23 cellular contexts compared by ENCODE assay signal in the genomic region with DNA sequence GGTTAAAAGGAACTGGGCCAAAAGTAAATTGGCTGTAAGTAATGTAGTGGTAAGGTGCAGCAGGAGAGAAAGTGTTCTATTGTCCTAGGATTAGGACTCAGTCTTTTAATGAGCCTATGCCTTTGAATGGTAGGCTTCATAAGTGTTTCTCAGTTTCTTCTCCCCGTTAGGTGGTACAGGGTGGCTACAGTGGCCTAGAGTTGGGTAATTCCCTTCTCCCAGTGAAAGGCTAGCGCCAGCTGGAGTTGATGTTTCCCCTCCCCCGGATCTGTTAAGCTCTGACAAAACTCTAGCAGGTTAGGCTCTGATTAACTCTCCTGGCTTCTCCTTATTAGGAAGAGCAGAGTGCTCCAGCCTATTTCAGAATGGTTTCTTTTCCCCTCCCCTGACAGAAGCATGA.
"Had no signal": no experiment of that assay in that cellular context is flagged by ENCODE, and none has a peak within 500 bp of the region (broad histone marks: within the 10 kb centered on the region; RNA-seq: fewer than 3 reads in every experiment).

No MANE protein-coding gene starts in this region.

- H3K36me3 ChIP-seq: left lung, neutrophil, ovary, prostate gland, right lobe of liver, vagina had no signal

- DNase-seq: activated CD4-positive, alpha-beta memory T cell treated with anti-CD3 and anti-CD28 coated beads, Interleukin-2, amount 10 ng/mL, durations not matched to agents 7 days and 5 days; activated CD4-positive, alpha-beta T cell treated with anti-CD3 and anti-CD28 coated beads, Interleukin-2, amount 10 ng/mL, durations not matched to agents 24 days and 14 days; activated CD8-positive, alpha-beta memory T cell treated with anti-CD3 and anti-CD28 coated beads, Interleukin-2, amount 10 ng/mL, durations not matched to agents 7 days and 5 days; activated effector memory CD4-positive, alpha-beta T cell treated with anti-CD3 and anti-CD28 coated beads, Interleukin-2, amount 50 U/mL, for 16 hours; activated naive CD4-positive, alpha-beta T cell treated with anti-CD3 and anti-CD28 coated beads, Interleukin-2, amount 10 ng/mL, durations not matched to agents 7 days and 5 days; activated T-cell treated with anti-CD3 and anti-CD28 coated beads for 4 hours; aorta; central memory CD4-positive, alpha-beta T cell; effector memory CD4-positive, alpha-beta T cell; foreskin keratinocyte; immature natural killer cell; left lung; midbrain; ovary; right lobe of liver; stimulated activated CD4-positive, alpha-beta T cell treated with anti-CD3 and anti-CD28 coated beads, Interleukin-1b, Interleukin-23, amount 100 ng/mL, for 48 hours; T-helper 17 cell; testis had no signal

- H3K4me3 ChIP-seq: left lung, lung, ovary, prostate gland, right lobe of liver, skin epidermis, testis, vagina had no signal

- H3K4me1 ChIP-seq: foreskin keratinocyte, left lung, prostate gland, right lobe of liver, testis, vagina had no signal

- H3K9me3 ChIP-seq: neutrophil, ovary, prostate gland, right lobe of liver, testis, vagina had no signal

- H3K27me3 ChIP-seq: left lung, neutrophil, ovary, right lobe of liver, testis, vagina had no signal

- H3K27ac ChIP-seq: foreskin keratinocyte, left lung, neutrophil, ovary, prostate gland, right lobe of liver, skin epidermis, testis, vagina had no signal
